Comparison of ENCODE assay signal across 20 cellular contexts in the genomic region with DNA sequence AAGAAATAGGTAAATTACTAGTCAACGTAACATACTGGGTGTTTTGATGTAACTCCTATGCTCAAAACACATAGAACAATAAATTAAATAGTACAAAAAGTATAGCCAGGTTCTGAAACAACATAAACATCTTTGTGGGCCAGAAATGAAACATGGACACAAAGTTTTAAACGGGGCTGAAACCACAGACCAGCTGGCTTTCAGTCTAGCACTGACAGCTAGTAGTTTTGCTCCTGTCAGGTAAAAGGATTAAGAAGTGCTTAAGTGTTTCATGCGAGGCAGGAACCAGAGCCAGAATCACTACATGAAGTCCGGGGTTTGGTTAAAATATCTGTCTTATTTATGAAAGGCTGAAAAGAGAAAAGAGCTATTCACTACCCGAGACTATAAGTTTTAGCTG.
A peak's percentile ranks its signal among the peaks of the same experiment; 100 is the strongest.
DNase-seq lines count a peak whose midpoint lies in the region; ATAC-seq lines count a peak whose summit lies in the region.
"Had no signal": no experiment of that assay in that cellular context is flagged by ENCODE, and none has a peak within 500 bp of the region (broad histone marks: within the 10 kb centered on the region; RNA-seq: fewer than 3 reads in every experiment).

No MANE protein-coding gene starts in this region.

- peak; percentile 82 for ATAC-seq in GM18498 (IDR thresholded peaks at IDR 0.05; ENCODE audit: unreplicated experiment)
- peak; percentile 58 for ATAC-seq in GM21526 (IDR thresholded peaks at IDR 0.05; ENCODE audit: low FRiP score, unreplicated experiment)
- peak; percentile 73 for ATAC-seq in HG02938 (IDR thresholded peaks at IDR 0.05; ENCODE audit: unreplicated experiment)
- ATAC-seq: A549, Right ventricle myocardium inferior, T-cell had no signal

- in situ Hi-C loops in ACHN (cut with HindIII; ENCODE audit: low pct_ligation_motif_present, low pct_unique_long_range_greater_than_20kb, low sequenced_read_pairs): no loop called here

- DNase-seq in NCI-H82 (lab: John Stamatoyannopoulos, UW) (peak; percentile 81), kidney glomerular epithelial cell (lab: John Stamatoyannopoulos, UW) (no peak), glomerular visceral epithelial cell (ENCODE audit: extremely low spot score) (no peak), activated T-cell treated with anti-CD3 and anti-CD28 coated beads for 4 hours (no peak), ACHN (no peak)
- DNase-seq: DMS53, H7, Kasumi-1, MV-4-11, NCI-H1436, NCI-H2081 treated with DMSO at 0.1 percent for 48 hours, NCI-H2227 treated with DMSO at 0.1 percent for 48 hours, NCI-H69, T-cell, T1000 had no signal
